ENCODE assay signal across 8 cellular contexts in the genomic region with DNA sequence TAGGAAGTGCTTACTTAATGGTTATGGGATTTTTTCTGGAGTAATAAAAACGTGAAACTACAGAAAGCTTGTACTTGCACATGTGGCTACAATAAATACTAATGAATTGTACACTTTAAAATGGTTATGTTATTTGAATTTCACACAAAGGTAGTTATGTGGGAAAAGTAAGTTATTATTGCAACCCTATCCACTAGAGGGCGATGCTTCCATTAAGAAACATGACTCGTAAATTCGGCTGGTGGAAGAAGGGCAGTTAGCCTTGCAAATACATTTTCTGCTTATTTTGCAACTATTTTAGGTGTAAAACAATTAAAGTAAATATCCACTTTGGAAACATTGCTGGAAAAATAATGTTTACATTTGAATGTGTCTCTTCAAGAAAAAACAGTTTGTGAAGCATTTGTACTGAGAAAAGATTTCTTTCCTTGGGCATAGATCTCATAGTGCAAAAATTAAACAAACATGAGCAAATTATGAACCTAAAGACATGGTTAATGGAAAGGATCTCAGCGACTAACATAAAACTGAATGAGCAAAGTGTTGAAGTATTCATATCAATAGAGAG.
DNase-seq lines count a peak whose midpoint lies in the region; ATAC-seq and TF ChIP-seq lines count a peak whose summit lies in the region.

No MANE protein-coding gene starts in this region.

- no peak overlapping the region for H3K4me3 Mint-ChIP-seq in activated T-cell treated with anti-CD3 and anti-CD28 coated beads, Interleukin-2, amount 50 U/mL, for 72 hours
- H3K4me3 Mint-ChIP-seq in T-helper 17 cell, result no peak overlapping the region

- no peak overlapping the region for H3K27ac Mint-ChIP-seq in activated T-cell treated with anti-CD3 and anti-CD28 coated beads, Interleukin-2, amount 50 U/mL, for 72 hours
- no peak overlapping the region for H3K27ac Mint-ChIP-seq in T-helper 17 cell

- H3K4me1 Mint-ChIP-seq in activated T-cell treated with anti-CD3 and anti-CD28 coated beads, Interleukin-2, amount 50 U/mL, for 72 hours (ENCODE audit: low read depth), result peaks cover 5% of the 10 kb centered on the region
- peaks cover 3% of the 10 kb centered on the region for H3K4me1 Mint-ChIP-seq in T-helper 17 cell

- no peaks in the 10 kb centered on the region for H3K36me3 Mint-ChIP-seq in activated T-cell treated with anti-CD3 and anti-CD28 coated beads, Interleukin-2, amount 50 U/mL, for 72 hours (ENCODE audit: insufficient read depth in 2 of 2)
- no peaks in the 10 kb centered on the region for H3K36me3 Mint-ChIP-seq in T-helper 17 cell (ENCODE audit: low read depth)

- no peaks in the 10 kb centered on the region for H3K9me3 Mint-ChIP-seq in activated T-cell treated with anti-CD3 and anti-CD28 coated beads, Interleukin-2, amount 50 U/mL, for 72 hours

- H3K9me3 ChIP-seq in T-helper 17 cell (ENCODE audit: control insufficient read depth, low read length, poor library complexity, severe bottlenecking), result no peaks in the 10 kb centered on the region

- intact Hi-C loops in sciatic nerve (cut with DNase I), result loop anchor here (10.0 kb wide), 1 partner anchor 293 kb away; no protein-coding TSS in a partner anchor

- CTCF ChIA-PET in HEK293T (lab: Yijun Ruan, JAX), result interaction anchor here (1.3 kb wide), 1 partner anchor 301 kb away, joined by 3 read pairs; no protein-coding TSS in a partner anchor

- peak; percentile 9 to 27 for DNase-seq in activated T-cell treated with anti-CD3 and anti-CD28 coated beads, Interleukin-2, amount 50 U/mL, for 72 hours
- no peak for DNase-seq in activated T-cell treated with anti-CD3 and anti-CD28 coated beads, Interleukin-2, amount 50 U/mL, for 1 hour
- DNase-seq in HEK293T (ENCODE audit: extremely low spot score) (peak; percentile 37), NCI-H1436 (lab: John Stamatoyannopoulos, UW) (peak; percentile 75), T-helper 17 cell (no peak), foreskin melanocyte (peak; percentile 52), sciatic nerve (ENCODE audit: low spot score) (no peak)
- no peak for DNase-seq in stimulated activated naive CD8-positive, alpha-beta T cell treated with anti-CD3 and anti-CD28 coated beads, Interleukin-15, Interleukin-2, amounts not matched to agents 100 U/mL and 50 U/mL, for 24 hours

- peaks cover 6% of the 10 kb centered on the region for H3K27me3 Mint-ChIP-seq in activated T-cell treated with anti-CD3 and anti-CD28 coated beads, Interleukin-2, amount 50 U/mL, for 72 hours (ENCODE audit: low read depth)
- peaks cover 34% of the 10 kb centered on the region for H3K27me3 Mint-ChIP-seq in T-helper 17 cell

- no peak for ATAC-seq in activated T-cell treated with anti-CD3 and anti-CD28 coated beads, Interleukin-2, amount 50 U/mL, for 72 hours (replicated peaks in 1 of 2)
- ATAC-seq in T-helper 17 cell (peak; percentile 49), sciatic nerve (peak; percentile 62)
- ATAC-seq in stimulated activated naive CD8-positive, alpha-beta T cell treated with anti-CD3 and anti-CD28 coated beads, Interleukin-15, Interleukin-2, amounts not matched to agents 100 U/mL and 50 U/mL, for 24 hours, result no peak

- POLR2A ChIA-PET in HEK293T (lab: Yijun Ruan, JAX), result interaction anchor here (1.4 kb wide), 1 partner anchor 68 kb away, joined by 4 read pairs; a partner anchor contains a TSS

TF ChIP-seq in HEK293T, 16 proteins besides CTCF, POLR2A, EP300 and RAD21:
- TF ChIP-seq BHLHE40 (IDR thresholded peaks at IDR 0.05; ENCODE audit: borderline replicate concordance) (no peak), CTBP1 (IDR thresholded peaks at IDR 0.05; ENCODE audit: borderline replicate concordance) (no peak), ELF4 (IDR thresholded peaks at IDR 0.05) (no peak), TARDBP (IDR thresholded peaks at IDR 0.05) (no peak), ZNF384 (IDR thresholded peaks at IDR 0.05) (no peak), SUZ12 (IDR thresholded peaks at IDR 0.05) (no peak), HDGF (IDR thresholded peaks at IDR 0.05; ENCODE audit: borderline replicate concordance) (no peak), L3MBTL2 (conservative IDR thresholded peaks at IDR 0.05) (no peak), FOXA1 (IDR thresholded peaks at IDR 0.05) (no peak)
- TF ChIP-seq, protein P1, sequence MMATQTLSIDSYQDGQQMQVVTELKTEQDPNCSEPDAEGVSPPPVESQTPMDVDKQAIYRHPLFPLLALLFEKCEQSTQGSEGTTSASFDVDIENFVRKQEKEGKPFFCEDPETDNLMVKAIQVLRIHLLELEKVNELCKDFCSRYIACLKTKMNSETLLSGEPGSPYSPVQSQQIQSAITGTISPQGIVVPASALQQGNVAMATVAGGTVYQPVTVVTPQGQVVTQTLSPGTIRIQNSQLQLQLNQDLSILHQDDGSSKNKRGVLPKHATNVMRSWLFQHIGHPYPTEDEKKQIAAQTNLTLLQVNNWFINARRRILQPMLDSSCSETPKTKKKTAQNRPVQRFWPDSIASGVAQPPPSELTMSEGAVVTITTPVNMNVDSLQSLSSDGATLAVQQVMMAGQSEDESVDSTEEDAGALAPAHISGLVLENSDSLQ (IDR thresholded peaks at IDR 0.05), result no peak
TF ChIP-seq in HEK293T: peak in this region for 0.

Comparison
In these comparisons a context has a peak if more than half of its experiments do, and no peak if none do; other contexts are left out.
1. DNase-seq: peak in activated T-cell treated with anti-CD3 and anti-CD28 coated beads, Interleukin-2, amount 50 U/mL, for 72 hours (2 of 2), HEK293T (single experiment), NCI-H1436 (single experiment) and foreskin melanocyte (single experiment); none in activated T-cell treated with anti-CD3 and anti-CD28 coated beads, Interleukin-2, amount 50 U/mL, for 1 hour (single experiment), T-helper 17 cell (0 of 3), sciatic nerve (single experiment) and stimulated activated naive CD8-positive, alpha-beta T cell treated with anti-CD3 and anti-CD28 coated beads, Interleukin-15, Interleukin-2, amounts not matched to agents 100 U/mL and 50 U/mL, for 24 hours (single experiment).
2. ATAC-seq: peak in T-helper 17 cell (single experiment) and sciatic nerve (single experiment); none in activated T-cell treated with anti-CD3 and anti-CD28 coated beads, Interleukin-2, amount 50 U/mL, for 72 hours (0 of 2) and stimulated activated naive CD8-positive, alpha-beta T cell treated with anti-CD3 and anti-CD28 coated beads, Interleukin-15, Interleukin-2, amounts not matched to agents 100 U/mL and 50 U/mL, for 24 hours (single experiment).